In genomic region chr9:128554155-128554862, GRCh38 we compare ENCODE assay signal across 9 cellular contexts. TPM values are rescaled to one million over a fixed set of nuclear protein-coding genes. Genes with fewer than 3 reads are reported as not detected.
A peak's percentile ranks its signal among the peaks of the same experiment; 100 is the strongest.
DNase-seq lines count a peak whose midpoint lies in the region; ATAC-seq and TF ChIP-seq lines count a peak whose summit lies in the region.
"Had no signal": no experiment of that assay in that cellular context is flagged by ENCODE, and none has a peak within 500 bp of the region (broad histone marks: within the 10 kb centered on the region; RNA-seq: fewer than 3 reads in every experiment).

No MANE protein-coding gene starts in this region.

- H3K4me1 Mint-ChIP-seq in activated T-cell treated with anti-CD3 and anti-CD28 coated beads, Interleukin-2, amount 50 U/mL, for 4 hours (ENCODE audit: low read depth), result peaks cover 57% of the 10 kb centered on the region

- no peak overlapping the region for H3K4me3 Mint-ChIP-seq in activated T-cell treated with anti-CD3 and anti-CD28 coated beads, Interleukin-2, amount 50 U/mL, for 4 hours
- H3K4me3 Mint-ChIP-seq: memory B cell had no signal

- H3K36me3 Mint-ChIP-seq in activated T-cell treated with anti-CD3 and anti-CD28 coated beads, Interleukin-2, amount 50 U/mL, for 4 hours (ENCODE audit: insufficient read depth), result no peaks in the 10 kb centered on the region
- H3K36me3 Mint-ChIP-seq: memory B cell had no signal

- TF ChIP-seq CTCF in prostate gland (IDR thresholded peaks at IDR 0.05), result no peak

- no peak for ATAC-seq in activated T-cell treated with anti-CD3 and anti-CD28 coated beads, Interleukin-2, amount 50 U/mL, for 4 hours

- no peaks in the 10 kb centered on the region for H3K36me3 ChIP-seq in prostate gland

- 25% methylated on average over 5 of the region's 5 CpGs for WGBS in prostate gland

- H3K27me3 Mint-ChIP-seq in activated T-cell treated with anti-CD3 and anti-CD28 coated beads, Interleukin-2, amount 50 U/mL, for 4 hours (ENCODE audit: low read depth), result no peaks in the 10 kb centered on the region
- H3K27me3 Mint-ChIP-seq: memory B cell had no signal

- no peaks in the 10 kb centered on the region for H3K27me3 ChIP-seq in prostate gland (replicated peaks; ENCODE audit: insufficient read depth)

- H3K27ac ChIP-seq in prostate gland, result peak overlapping the region; percentile 26 to 97

- no peaks in the 10 kb centered on the region for H3K9me3 ChIP-seq in prostate gland

- no peak for TF ChIP-seq POLR2A in prostate gland (IDR thresholded peaks at IDR 0.05)

- intact Hi-C loops in prostate gland (cut with DNase I), result loop anchor here (5.0 to 10.0 kb wide), 2 partner anchors 47 to 50 kb away; no protein-coding TSS in a partner anchor

- H3K9me3 Mint-ChIP-seq in activated T-cell treated with anti-CD3 and anti-CD28 coated beads, Interleukin-2, amount 50 U/mL, for 4 hours, result no peaks in the 10 kb centered on the region
- H3K9me3 Mint-ChIP-seq: memory B cell had no signal

- DNase-seq in AG20443 (ENCODE audit: low spot score), result peak; percentile 84
- peak; percentile 79 for DNase-seq in HuH-7 (ENCODE audit: low spot score)
- DNase-seq in activated T-cell treated with anti-CD3 and anti-CD28 coated beads, Interleukin-2, amount 50 U/mL, for 4 hours, result peak; percentile 10
- DNase-seq in foreskin melanocyte, result peak; percentile 57
- DNase-seq in prostate gland (ENCODE audit: low spot score), result no peak
- DNase-seq in NCI-H146 (lab: John Stamatoyannopoulos, UW), result no peak
- DNase-seq in NCI-H1930 (lab: John Stamatoyannopoulos, UW), result no peak
- no peak for DNase-seq in NCI-H345 treated with DMSO at 0.1 percent for 48 hours (lab: John Stamatoyannopoulos, UW; ENCODE audit: unreplicated experiment)

- peak overlapping the region in 1 of 2 donors; percentile 99 for H3K4me3 ChIP-seq in prostate gland

- H3K4me1 ChIP-seq in prostate gland (replicated peaks), result peaks cover 13% of the 10 kb centered on the region

RNA-seq across cellular contexts. Expression of gene SPTAN1, which starts 1.9 kb away (rescaled TPM):
- 100 to 1,000 TPM; 110 to 132 (median 118) TPM for total RNA-seq in activated T-cell treated with anti-CD3 and anti-CD28 coated beads, Interleukin-2, amount 50 U/mL, for 4 hours
- 100 to 1,000 TPM; 130 to 472 TPM for total RNA-seq in prostate gland

RNA-seq across cellular contexts. Expression of gene GLE1, which starts 49.8 kb away (rescaled TPM):
- total RNA-seq in activated T-cell treated with anti-CD3 and anti-CD28 coated beads, Interleukin-2, amount 50 U/mL, for 4 hours, result 10 to 100 TPM; 39.3 to 42.2 (median 41.9) TPM
- total RNA-seq in prostate gland, result 10 to 100 TPM; 31.5 to 34.2 TPM

Comparison
In these comparisons a context has a peak if more than half of its experiments do, and no peak if none do; other contexts are left out.
1. DNase-seq: peak in AG20443 (single experiment), HuH-7 (single experiment), activated T-cell treated with anti-CD3 and anti-CD28 coated beads, Interleukin-2, amount 50 U/mL, for 4 hours (single experiment) and foreskin melanocyte (single experiment); none in prostate gland (single experiment), NCI-H146 (single experiment), NCI-H1930 (0 of 2) and NCI-H345 treated with DMSO at 0.1 percent for 48 hours (single experiment).